ENCODE assay signal across 1 cellular context in the genomic region with DNA sequence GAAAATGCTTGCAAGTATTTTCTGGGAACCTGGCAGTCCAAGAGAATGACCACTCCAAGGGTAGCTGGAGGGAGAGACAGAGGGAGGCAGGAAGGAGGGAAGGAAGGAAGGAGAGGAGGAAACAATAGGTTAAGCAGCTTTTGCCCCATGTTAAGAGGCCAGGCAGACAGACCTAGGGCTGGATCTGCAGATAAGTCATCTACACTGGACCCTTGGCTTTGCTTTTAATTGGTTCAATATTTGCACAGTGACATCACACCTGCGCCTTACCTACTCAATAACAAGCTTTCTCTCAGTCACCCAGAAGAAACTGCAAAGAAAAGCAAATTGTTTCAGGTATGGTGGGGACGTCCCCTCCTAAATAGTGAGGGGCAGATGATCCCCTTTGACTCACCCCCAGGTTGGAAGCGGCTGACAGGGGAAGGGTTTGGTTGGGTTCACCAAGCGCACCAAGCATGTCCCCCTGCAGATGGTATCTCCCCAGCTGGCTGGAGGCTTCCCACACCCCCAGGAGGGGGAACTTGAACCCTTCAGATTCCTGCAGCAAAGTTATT.
TF ChIP-seq lines count a peak whose summit lies in the region.

No MANE protein-coding gene starts in this region.

TF ChIP-seq in HepG2, 621 proteins besides CTCF, POLR2A, EP300 and RAD21 (continued from another document and continues in another):
- TF ChIP-seq TRAFD1 (CRISPR knock-in tag; IDR thresholded peaks at IDR 0.05; ENCODE audit: borderline replicate concordance) (no peak), JUND (CRISPR knock-in tag; IDR thresholded peaks at IDR 0.05) (peak; percentile 81), ZNF598 (CRISPR knock-in tag; IDR thresholded peaks at IDR 0.05; ENCODE audit: borderline replicate concordance) (no peak), SIN3A (IDR thresholded peaks at IDR 0.05; ENCODE audit: borderline replicate concordance, low read depth, low read length) (no peak), NFE2L1 (CRISPR knock-in tag; IDR thresholded peaks at IDR 0.05; ENCODE audit: borderline replicate concordance) (no peak), ZNF883 (CRISPR knock-in tag; IDR thresholded peaks at IDR 0.05; ENCODE audit: not compliant biosample characterization) (no peak), PHF5A (CRISPR knock-in tag; IDR thresholded peaks at IDR 0.05; ENCODE audit: low read depth, unreplicated experiment) (no peak), EED (CRISPR knock-in tag; IDR thresholded peaks at IDR 0.05) (no peak), HNRNPK (IDR thresholded peaks at IDR 0.05; ENCODE audit: low read depth, low read length, poor library complexity, severe bottlenecking) (no peak), ZNF432 (CRISPR knock-in tag; IDR thresholded peaks at IDR 0.05; ENCODE audit: borderline replicate concordance) (no peak), GTF2F1 (IDR thresholded peaks at IDR 0.05; ENCODE audit: low read length) (no peak), KMT2A (CRISPR knock-in tag; IDR thresholded peaks at IDR 0.05) (no peak), PITX1 (CRISPR knock-in tag; IDR thresholded peaks at IDR 0.05) (no peak), NFAT5 (CRISPR knock-in tag; IDR thresholded peaks at IDR 0.05) (no peak), ZNF10 (CRISPR knock-in tag; IDR thresholded peaks at IDR 0.05; ENCODE audit: borderline replicate concordance, low read depth) (no peak), YY1 (IDR thresholded peaks at IDR 0.05; ENCODE audit: insufficient read depth, insufficient replicate concordance, low read depth, low read length) (no peak), ZNF777 (CRISPR knock-in tag; IDR thresholded peaks at IDR 0.05) (no peak), KLF16 (CRISPR knock-in tag; IDR thresholded peaks at IDR 0.05) (no peak), EZH2 (conservative IDR thresholded peaks at IDR 0.05; ENCODE audit: low read depth, low read length) (no peak), HNRNPLL (IDR thresholded peaks at IDR 0.05; ENCODE audit: low read depth, low read length, poor library complexity, severe bottlenecking) (no peak), ZNF562 (CRISPR knock-in tag; IDR thresholded peaks at IDR 0.05; ENCODE audit: borderline replicate concordance) (no peak), SCMH1 (CRISPR knock-in tag; IDR thresholded peaks at IDR 0.05; ENCODE audit: borderline replicate concordance) (no peak), CEBPG (CRISPR knock-in tag; IDR thresholded peaks at IDR 0.05) (no peak), SIX1 (CRISPR knock-in tag; IDR thresholded peaks at IDR 0.05; ENCODE audit: borderline replicate concordance) (no peak), RXRB (CRISPR knock-in tag; IDR thresholded peaks at IDR 0.05; ENCODE audit: borderline replicate concordance) (peak; percentile 36; the same call in 1 of the 2 replicates), ZNF782 (CRISPR knock-in tag; IDR thresholded peaks at IDR 0.05; ENCODE audit: borderline replicate concordance) (no peak), SNAPC4 (CRISPR knock-in tag; IDR thresholded peaks at IDR 0.05) (no peak), FOXA3 (CRISPR knock-in tag; IDR thresholded peaks at IDR 0.05) (peak; percentile 88), NCOA2 (CRISPR knock-in tag; IDR thresholded peaks at IDR 0.05) (peak; percentile 55), SRSF9 (IDR thresholded peaks at IDR 0.05; ENCODE audit: borderline replicate concordance, insufficient read depth, low read depth, low read length, poor library complexity, severe bottlenecking) (no peak), ZNF264 (CRISPR knock-in tag; IDR thresholded peaks at IDR 0.05) (no peak; the same call in 1 of the 2 replicates), HNF1B (CRISPR knock-in tag; IDR thresholded peaks at IDR 0.05) (no peak), PHF8 (CRISPR knock-in tag; IDR thresholded peaks at IDR 0.05) (no peak), SMAD3 (CRISPR knock-in tag; IDR thresholded peaks at IDR 0.05) (no peak)
- TF ChIP-seq, protein P1, sequence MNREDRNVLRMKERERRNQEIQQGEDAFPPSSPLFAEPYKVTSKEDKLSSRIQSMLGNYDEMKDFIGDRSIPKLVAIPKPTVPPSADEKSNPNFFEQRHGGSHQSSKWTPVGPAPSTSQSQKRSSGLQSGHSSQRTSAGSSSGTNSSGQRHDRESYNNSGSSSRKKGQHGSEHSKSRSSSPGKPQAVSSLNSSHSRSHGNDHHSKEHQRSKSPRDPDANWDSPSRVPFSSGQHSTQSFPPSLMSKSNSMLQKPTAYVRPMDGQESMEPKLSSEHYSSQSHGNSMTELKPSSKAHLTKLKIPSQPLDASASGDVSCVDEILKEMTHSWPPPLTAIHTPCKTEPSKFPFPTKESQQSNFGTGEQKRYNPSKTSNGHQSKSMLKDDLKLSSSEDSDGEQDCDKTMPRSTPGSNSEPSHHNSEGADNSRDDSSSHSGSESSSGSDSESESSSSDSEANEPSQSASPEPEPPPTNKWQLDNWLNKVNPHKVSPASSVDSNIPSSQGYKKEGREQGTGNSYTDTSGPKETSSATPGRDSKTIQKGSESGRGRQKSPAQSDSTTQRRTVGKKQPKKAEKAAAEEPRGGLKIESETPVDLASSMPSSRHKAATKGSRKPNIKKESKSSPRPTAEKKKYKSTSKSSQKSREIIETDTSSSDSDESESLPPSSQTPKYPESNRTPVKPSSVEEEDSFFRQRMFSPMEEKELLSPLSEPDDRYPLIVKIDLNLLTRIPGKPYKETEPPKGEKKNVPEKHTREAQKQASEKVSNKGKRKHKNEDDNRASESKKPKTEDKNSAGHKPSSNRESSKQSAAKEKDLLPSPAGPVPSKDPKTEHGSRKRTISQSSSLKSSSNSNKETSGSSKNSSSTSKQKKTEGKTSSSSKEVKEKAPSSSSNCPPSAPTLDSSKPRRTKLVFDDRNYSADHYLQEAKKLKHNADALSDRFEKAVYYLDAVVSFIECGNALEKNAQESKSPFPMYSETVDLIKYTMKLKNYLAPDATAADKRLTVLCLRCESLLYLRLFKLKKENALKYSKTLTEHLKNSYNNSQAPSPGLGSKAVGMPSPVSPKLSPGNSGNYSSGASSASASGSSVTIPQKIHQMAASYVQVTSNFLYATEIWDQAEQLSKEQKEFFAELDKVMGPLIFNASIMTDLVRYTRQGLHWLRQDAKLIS (CRISPR knock-in tag; IDR thresholded peaks at IDR 0.05), result no peak
- TF ChIP-seq, protein P2, sequence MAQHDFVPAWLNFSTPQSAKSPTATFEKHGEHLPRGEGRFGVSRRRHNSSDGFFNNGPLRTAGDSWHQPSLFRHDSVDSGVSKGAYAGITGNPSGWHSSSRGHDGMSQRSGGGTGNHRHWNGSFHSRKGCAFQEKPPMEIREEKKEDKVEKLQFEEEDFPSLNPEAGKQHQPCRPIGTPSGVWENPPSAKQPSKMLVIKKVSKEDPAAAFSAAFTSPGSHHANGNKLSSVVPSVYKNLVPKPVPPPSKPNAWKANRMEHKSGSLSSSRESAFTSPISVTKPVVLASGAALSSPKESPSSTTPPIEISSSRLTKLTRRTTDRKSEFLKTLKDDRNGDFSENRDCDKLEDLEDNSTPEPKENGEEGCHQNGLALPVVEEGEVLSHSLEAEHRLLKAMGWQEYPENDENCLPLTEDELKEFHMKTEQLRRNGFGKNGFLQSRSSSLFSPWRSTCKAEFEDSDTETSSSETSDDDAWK (CRISPR knock-in tag; IDR thresholded peaks at IDR 0.05), result no peak
- TF ChIP-seq, protein P3, sequence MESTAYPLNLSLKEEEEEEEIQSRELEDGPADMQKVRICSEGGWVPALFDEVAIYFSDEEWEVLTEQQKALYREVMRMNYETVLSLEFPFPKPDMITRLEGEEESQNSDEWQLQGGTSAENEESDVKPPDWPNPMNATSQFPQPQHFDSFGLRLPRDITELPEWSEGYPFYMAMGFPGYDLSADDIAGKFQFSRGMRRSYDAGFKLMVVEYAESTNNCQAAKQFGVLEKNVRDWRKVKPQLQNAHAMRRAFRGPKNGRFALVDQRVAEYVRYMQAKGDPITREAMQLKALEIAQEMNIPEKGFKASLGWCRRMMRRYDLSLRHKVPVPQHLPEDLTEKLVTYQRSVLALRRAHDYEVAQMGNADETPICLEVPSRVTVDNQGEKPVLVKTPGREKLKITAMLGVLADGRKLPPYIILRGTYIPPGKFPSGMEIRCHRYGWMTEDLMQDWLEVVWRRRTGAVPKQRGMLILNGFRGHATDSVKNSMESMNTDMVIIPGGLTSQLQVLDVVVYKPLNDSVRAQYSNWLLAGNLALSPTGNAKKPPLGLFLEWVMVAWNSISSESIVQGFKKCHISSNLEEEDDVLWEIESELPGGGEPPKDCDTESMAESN (CRISPR knock-in tag; conservative IDR thresholded peaks at IDR 0.05), result no peak
